ENCODE assay signal across 1 cellular context in genomic region chr2:69677914-69678313, GRCh38.
TF ChIP-seq lines count a peak whose summit lies in the region.

No MANE protein-coding gene starts in this region.

TF ChIP-seq in H1, 55 proteins besides CTCF, POLR2A, EP300 and RAD21:
- no peak for TF ChIP-seq MAX (IDR thresholded peaks at IDR 0.05)
- no peak for TF ChIP-seq MAFK (IDR thresholded peaks at IDR 0.05; ENCODE audit: low read depth, low read length)
- TF ChIP-seq CHD7 (IDR thresholded peaks at IDR 0.05; ENCODE audit: insufficient replicate concordance, low read length), result no peak
